8 cellular contexts compared by ENCODE assay signal in the genomic region with DNA sequence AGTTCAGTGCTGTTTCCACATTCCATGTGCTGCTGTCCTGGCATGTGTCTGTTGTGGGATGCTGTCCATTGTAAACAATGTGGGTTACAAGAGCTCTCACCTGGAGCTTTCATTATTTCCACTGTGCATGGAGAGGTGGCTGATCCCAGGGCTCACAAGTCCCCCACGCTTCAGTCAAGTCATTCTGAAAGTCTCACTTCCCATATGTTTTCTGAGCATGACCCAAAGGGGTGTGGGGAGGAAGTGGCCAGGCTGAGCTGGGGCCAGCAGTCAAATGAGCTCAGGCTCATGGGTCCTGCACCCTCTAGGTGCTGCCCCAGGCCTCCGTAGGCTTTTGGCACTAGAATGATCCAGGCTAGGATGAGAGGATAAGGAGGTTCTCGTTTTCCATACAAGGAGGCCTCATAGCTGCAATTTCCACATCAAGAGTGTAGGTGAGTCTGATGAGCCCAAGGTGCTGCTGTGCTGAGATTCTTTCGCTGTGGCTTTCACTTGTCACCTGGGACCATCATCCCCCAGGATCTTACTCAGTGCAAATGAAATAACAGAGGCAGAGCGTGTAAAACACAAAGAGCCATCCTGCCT. TPM values are rescaled to one million over a fixed set of nuclear protein-coding genes. Genes with fewer than 3 reads are reported as not detected.
DNase-seq lines count a peak whose midpoint lies in the region; ATAC-seq and TF ChIP-seq lines count a peak whose summit lies in the region.

No MANE protein-coding gene starts in this region.

- TF ChIP-seq CTCF in NB4 (IDR thresholded peaks at IDR 0.05; ENCODE audit: low read depth, low read length) (no peak), Calu3 (IDR thresholded peaks at IDR 0.05; ENCODE audit: unreplicated experiment) (no peak), GM13977 (IDR thresholded peaks at IDR 0.05; ENCODE audit: extremely low read depth, insufficient read depth, missing control alignments) (no peak)

- no peak overlapping the region for H4K8ac ChIP-seq in mesendoderm (ENCODE audit: low read depth, low read length)

- in situ Hi-C loops in GM13977 (cut with MboI; ENCODE audit: low pct_unique_long_range_greater_than_20kb, low sequenced_read_pairs, unreplicated experiment), result no loop called here

- no peak overlapping the region for H2BK5ac ChIP-seq in mesendoderm (ENCODE audit: low read length)

- H3K56ac ChIP-seq in mesendoderm (ENCODE audit: low read length), result no peak overlapping the region

- no peak overlapping the region for H3K4me2 ChIP-seq in mesendoderm (ENCODE audit: low read length)

- no peaks in the 10 kb centered on the region for H3K9me3 Mint-ChIP-seq in Calu3 (ENCODE audit: low read depth, unreplicated experiment)

- H3K27me3 ChIP-seq in right cardiac atrium (ENCODE audit: control insufficient read depth, insufficient read depth), result no peaks in the 10 kb centered on the region
- H3K27me3 ChIP-seq in mesendoderm (ENCODE audit: insufficient read depth, low read length, poor library complexity), result no peaks in the 10 kb centered on the region

- H3K4me1 Mint-ChIP-seq in Calu3 (ENCODE audit: low read depth, unreplicated experiment), result peaks cover 10% of the 10 kb centered on the region

- H3K9ac ChIP-seq in mesendoderm (ENCODE audit: low read length), result no peak overlapping the region

- no peak overlapping the region for H2AK5ac ChIP-seq in mesendoderm (ENCODE audit: low read length)

- H3K27ac ChIP-seq in right cardiac atrium (ENCODE audit: low read length) (no peak overlapping the region), mesendoderm (ENCODE audit: low read depth, low read length) (no peak overlapping the region)

- H3K4me3 Mint-ChIP-seq in Calu3 (ENCODE audit: low read depth, unreplicated experiment), result no peak overlapping the region

- H3K27me3 Mint-ChIP-seq in Calu3 (ENCODE audit: unreplicated experiment), result peaks cover 80% of the 10 kb centered on the region

- BruUV-seq in Calu3 (replicated peaks; lab: Mats Ljungman, UMichigan), result no TSS peak

- H2BK120ac ChIP-seq in mesendoderm (ENCODE audit: low read depth, low read length), result no peak overlapping the region

- no peaks in the 10 kb centered on the region for H3K79me2 ChIP-seq in mesendoderm (ENCODE audit: control insufficient read depth, insufficient read depth, low read length)

- DNase-seq in NB4 (ENCODE audit: low read depth), result peak; percentile 53
- peak in 1 of 3 donors; percentile 60 for DNase-seq in right cardiac atrium
- DNase-seq in HUDEP-2 (lab: John Stamatoyannopoulos, UW; ENCODE audit: unreplicated experiment in 76 of 76), result no peak
- DNase-seq in mesendoderm, result no peak
- no peak for DNase-seq in Calu3
- no peak for DNase-seq in GM13977 (ENCODE audit: low spot score)

- H3K27ac Mint-ChIP-seq in Calu3 (ENCODE audit: unreplicated experiment), result no peak overlapping the region

- no peaks in the 10 kb centered on the region for H3K79me1 ChIP-seq in mesendoderm (ENCODE audit: low read length)

- intact Hi-C loops in right cardiac atrium (cut with DNase I), result no loop called here
- intact Hi-C loops in Calu3 (cut with micrococcal nuclease; ENCODE audit: unreplicated experiment), result no loop called here

- H3K9me3 ChIP-seq in right cardiac atrium (ENCODE audit: control insufficient read depth, low read length), result no peaks in the 10 kb centered on the region

- H3K4me1 ChIP-seq in right cardiac atrium (ENCODE audit: control insufficient read depth, insufficient read depth, low read length) (peaks cover 10% of the 10 kb centered on the region), mesendoderm (ENCODE audit: control insufficient read depth, low read depth, low read length) (no peaks in the 10 kb centered on the region)

- CTCF ChIA-PET in Calu3 (lab: Charles Lee), result no interaction called here

- no peak overlapping the region for H3K18ac ChIP-seq in mesendoderm (ENCODE audit: low read length)

- no peak overlapping the region for H3K23ac ChIP-seq in mesendoderm (ENCODE audit: low read length)

- 80% methylated on average over 5 of the region's 5 CpGs for WGBS in right cardiac atrium
- no CpG with 5 or more reads among the region's 5 CpGs for WGBS in mesendoderm (ENCODE audit: extremely low coverage, insufficient coverage, low lambda C conversion rate)

- H4K5ac ChIP-seq in mesendoderm (ENCODE audit: low read length), result no peak overlapping the region

- H3K4me3 ChIP-seq in NB4 (ENCODE audit: low read depth, low read length), result no peak overlapping the region
- H3K4me3 ChIP-seq in right cardiac atrium (ENCODE audit: low read length), result no peak overlapping the region
- H3K4me3 ChIP-seq in mesendoderm (ENCODE audit: low read length), result no peak overlapping the region

- no peak overlapping the region for H2BK15ac ChIP-seq in mesendoderm (replicated peaks; ENCODE audit: low read depth)

- no peaks in the 10 kb centered on the region for H3K36me3 ChIP-seq in mesendoderm (ENCODE audit: control insufficient read depth, insufficient read depth, low read length)

- no peak for TF ChIP-seq POLR2A in NB4 (IDR thresholded peaks at IDR 0.05; ENCODE audit: extremely low read depth, insufficient read length)

- H3K36me3 Mint-ChIP-seq in Calu3 (ENCODE audit: insufficient read depth, unreplicated experiment), result no peaks in the 10 kb centered on the region

- peak; percentile 76 for ATAC-seq in GM18870 (IDR thresholded peaks at IDR 0.05; ENCODE audit: unreplicated experiment)
- peak; percentile 67 for ATAC-seq in GM21825 (IDR thresholded peaks at IDR 0.05; ENCODE audit: unreplicated experiment)
- ATAC-seq in right cardiac atrium, result peak; percentile 55 to 59

- H3K4ac ChIP-seq in mesendoderm (ENCODE audit: low read depth, low read length), result no peak overlapping the region

RNA-seq across cellular contexts. Expression of gene STARD5, which starts 22.0 kb away (rescaled TPM):
- 1 to 10 TPM; 1.7 to 5.3 (median 3.3) TPM for total RNA-seq in right cardiac atrium
- 2.7 TPM for polyA plus RNA-seq in right cardiac atrium
- polyA plus RNA-seq in mesendoderm (2013, experiment 1 of 2), result 0.74 TPM
- polyA plus RNA-seq in mesendoderm (2013, experiment 2 of 2), result 0.87 TPM
- 1.4 and 1.9 TPM in 2 replicates for total RNA-seq in Calu3 (2022)
